In genomic region chr11:132620423-132620822, GRCh38 we compare ENCODE assay signal across 16 cellular contexts.
"Had no signal": no experiment of that assay in that cellular context is flagged by ENCODE, and none has a peak within 500 bp of the region (broad histone marks: within the 10 kb centered on the region; RNA-seq: fewer than 3 reads in every experiment).

No MANE protein-coding gene starts in this region.

- H3K4me1 Mint-ChIP-seq: activated CD4-positive, alpha-beta memory T cell treated with anti-CD3 and anti-CD28 coated beads, Interleukin-2, amount 10 ng/mL, durations not matched to agents 7 days and 5 days; activated CD4-positive, alpha-beta T cell treated with anti-CD3 and anti-CD28 coated beads for 36 hours; activated naive CD8-positive, alpha-beta T cell treated with anti-CD3 and anti-CD28 coated beads, Interleukin-2, amount 10 ng/mL, durations not matched to agents 7 days and 5 days had no signal

- H3K27me3 Mint-ChIP-seq: activated CD4-positive, alpha-beta memory T cell treated with anti-CD3 and anti-CD28 coated beads, Interleukin-2, amount 10 ng/mL, durations not matched to agents 7 days and 5 days; activated CD4-positive, alpha-beta T cell treated with anti-CD3 and anti-CD28 coated beads for 36 hours; activated naive CD8-positive, alpha-beta T cell treated with anti-CD3 and anti-CD28 coated beads, Interleukin-2, amount 10 ng/mL, durations not matched to agents 7 days and 5 days; natural killer cell treated with Interleukin-12 subunit alpha and Interleukin-12 subunit beta and Interleukin-15 and Interleukin-18, amount 100 ng/mL, for 72 hours; type B pancreatic cell had no signal

- H3K4me3 Mint-ChIP-seq: activated CD4-positive, alpha-beta memory T cell treated with anti-CD3 and anti-CD28 coated beads, Interleukin-2, amount 10 ng/mL, durations not matched to agents 7 days and 5 days; activated CD4-positive, alpha-beta T cell treated with anti-CD3 and anti-CD28 coated beads for 36 hours; activated naive CD8-positive, alpha-beta T cell treated with anti-CD3 and anti-CD28 coated beads, Interleukin-2, amount 10 ng/mL, durations not matched to agents 7 days and 5 days; natural killer cell treated with Interleukin-12 subunit alpha and Interleukin-12 subunit beta and Interleukin-15 and Interleukin-18, amount 100 ng/mL, for 72 hours; type B pancreatic cell had no signal

- DNase-seq: activated CD4-positive, alpha-beta memory T cell treated with anti-CD3 and anti-CD28 coated beads, Interleukin-2, amount 10 ng/mL, durations not matched to agents 7 days and 5 days; activated CD4-positive, alpha-beta T cell treated with anti-CD3 and anti-CD28 coated beads for 36 hours; activated gamma-delta T cell treated with Interleukin-2 at 50 U/mL for 16 hours; activated naive CD8-positive, alpha-beta T cell treated with anti-CD3 and anti-CD28 coated beads, Interleukin-2, amount 10 ng/mL, durations not matched to agents 7 days and 5 days; activated T-cell treated with anti-CD3 and anti-CD28 coated beads, Interleukin-2, amount 50 U/mL, for 48 hours; aorta; gastrocnemius medialis; kidney; left ventricle myocardium superior; mesenchymal stem cell; occipital lobe; sigmoid colon; stimulated activated CD4-positive, alpha-beta T cell treated with anti-CD3 and anti-CD28 coated beads, Interleukin-12 subunit alpha, Interleukin-12 subunit beta, amount 100 ng/mL, for 4 hours; stimulated activated naive CD4-positive, alpha-beta T cell had no signal

- ATAC-seq: activated CD4-positive, alpha-beta T cell treated with anti-CD3 and anti-CD28 coated beads for 36 hours; gastrocnemius medialis; left ventricle myocardium superior; natural killer cell treated with Interleukin-12 subunit alpha and Interleukin-12 subunit beta and Interleukin-15 and Interleukin-18, amount 100 ng/mL, for 72 hours had no signal

- H3K36me3 Mint-ChIP-seq: activated naive CD8-positive, alpha-beta T cell treated with anti-CD3 and anti-CD28 coated beads, Interleukin-2, amount 10 ng/mL, durations not matched to agents 7 days and 5 days; natural killer cell treated with Interleukin-12 subunit alpha and Interleukin-12 subunit beta and Interleukin-15 and Interleukin-18, amount 100 ng/mL, for 72 hours; type B pancreatic cell had no signal

- H3K27ac Mint-ChIP-seq: activated CD4-positive, alpha-beta memory T cell treated with anti-CD3 and anti-CD28 coated beads, Interleukin-2, amount 10 ng/mL, durations not matched to agents 7 days and 5 days; activated CD4-positive, alpha-beta T cell treated with anti-CD3 and anti-CD28 coated beads for 36 hours; activated naive CD8-positive, alpha-beta T cell treated with anti-CD3 and anti-CD28 coated beads, Interleukin-2, amount 10 ng/mL, durations not matched to agents 7 days and 5 days; natural killer cell treated with Interleukin-12 subunit alpha and Interleukin-12 subunit beta and Interleukin-15 and Interleukin-18, amount 100 ng/mL, for 72 hours; type B pancreatic cell had no signal
